In the genomic region with DNA sequence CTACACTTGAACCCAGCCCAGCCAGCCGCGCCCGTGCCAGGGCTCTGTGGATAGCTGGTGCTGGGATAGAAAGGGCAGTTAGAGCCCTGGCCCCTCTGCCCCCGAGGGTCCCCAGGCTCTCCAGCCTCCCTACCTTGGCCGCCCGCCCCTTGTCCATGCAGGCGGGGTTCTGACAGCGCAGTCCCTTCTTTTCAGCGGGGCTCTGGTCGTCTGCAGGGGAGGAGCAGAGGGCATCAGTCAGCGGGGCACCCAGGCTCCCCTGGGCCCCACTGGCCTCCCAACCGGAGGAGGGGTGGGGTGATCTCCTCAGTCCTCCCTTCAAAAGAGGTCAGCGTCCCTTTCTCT, we compare ENCODE assay signal across 10 cellular contexts. TPM values are rescaled to one million over a fixed set of nuclear protein-coding genes. Genes with fewer than 3 reads are reported as not detected.
DNase-seq lines count a peak whose midpoint lies in the region; ATAC-seq, FAIRE-seq and TF ChIP-seq lines count a peak whose summit lies in the region.
"Had no signal": no experiment of that assay in that cellular context is flagged by ENCODE, and none has a peak within 500 bp of the region (broad histone marks: within the 10 kb centered on the region; RNA-seq: fewer than 3 reads in every experiment).

No MANE protein-coding gene starts in this region.

- no peak overlapping the region for H3K18ac ChIP-seq in mesenchymal stem cell (ENCODE audit: low read depth in 1 of 2, low read length in 2 of 2)

- H3K79me1 ChIP-seq in mesenchymal stem cell (replicated peaks; ENCODE audit: low read length, poor library complexity, severe bottlenecking) = peaks cover 17% of the 10 kb centered on the region

- peak in 1 of 2 experiments; percentile 10; a peak in 2 of 6 replicates for ATAC-seq in A549
- no peak for ATAC-seq in GM18505 (IDR thresholded peaks at IDR 0.05; ENCODE audit: unreplicated experiment)
- no peak for ATAC-seq in activated CD4-positive, CD25-positive, alpha-beta regulatory T cell treated with anti-CD3 and anti-CD28 coated beads, Interleukin-2, amount 50 U/mL, for 24 hours

- H3K27ac ChIP-seq in A549 (peak overlapping the region in 1 of 2 experiments; percentile 90; a peak in 3 of 6 replicates), HEK293 (ENCODE audit: extremely low read depth, low read depth, low read length) (no peak overlapping the region), mesenchymal stem cell (ENCODE audit: low read length, poor library complexity, severe bottlenecking) (no peak overlapping the region), transverse colon (peak overlapping the region in 1 of 4 donors; percentile 42)

- no peak overlapping the region for H3K27ac Mint-ChIP-seq in chondrocyte (ENCODE audit: unreplicated experiment)

- no peak overlapping the region for H2AK5ac ChIP-seq in mesenchymal stem cell (ENCODE audit: low read length, severe bottlenecking)

- TF ChIP-seq POLR2A in A549 (IDR thresholded peaks at IDR 0.05; ENCODE audit: low read length) (no peak), GM18505 (IDR thresholded peaks at IDR 0.05; ENCODE audit: borderline replicate concordance, extremely low read depth, insufficient read depth, insufficient read length) (no peak), transverse colon (IDR thresholded peaks at IDR 0.05) (no peak)

- no peak for FAIRE-seq in A549 (lab: Jason Lieb, UNC)

- intact Hi-C loops in transverse colon (cut with DNase I; ENCODE audit: low total_unique reads) = no loop called here

- H3K27me3 ChIP-seq in mesenchymal stem cell (ENCODE audit: control insufficient read depth in 1 of 2, insufficient read depth in 1 of 2, low read length in 2 of 2) (peaks cover 0 to 11% of the 10 kb centered on the region in 2 experiments), transverse colon (peaks cover 33% of the 10 kb centered on the region)

- H2BK12ac ChIP-seq in mesenchymal stem cell (ENCODE audit: low read length in 2 of 2) = peak overlapping the region in 1 of 2 experiments; percentile 25

- H3K36me3 ChIP-seq in HEK293 (ENCODE audit: control insufficient read depth in 2 of 2, insufficient read depth in 1 of 2, low read length in 2 of 2) (peaks cover 0 to 3% of the 10 kb centered on the region in 2 experiments; a peak in 1 of 3 replicates), mesenchymal stem cell (ENCODE audit: control insufficient read depth in 1 of 2, insufficient read depth in 2 of 2, low read depth in 1 of 2, low read length in 2 of 2) (peaks cover 0 to 6% of the 10 kb centered on the region in 2 experiments), transverse colon (no peaks in the 10 kb centered on the region)

- no peaks in the 10 kb centered on the region for H3K9me3 Mint-ChIP-seq in chondrocyte (ENCODE audit: low read depth)

- H3K4me3 Mint-ChIP-seq in chondrocyte (ENCODE audit: unreplicated experiment) = peak overlapping the region; percentile 75

- H3K9ac ChIP-seq in mesenchymal stem cell (ENCODE audit: low read length) = peak overlapping the region; percentile 78

- H3K36me3 Mint-ChIP-seq in chondrocyte (ENCODE audit: low read depth) = no peaks in the 10 kb centered on the region

- peak overlapping the region; percentile 45 for H4K8ac ChIP-seq in mesenchymal stem cell (ENCODE audit: low read length)

- H3K4me1 Mint-ChIP-seq in chondrocyte (ENCODE audit: low read depth) = peaks cover 60% of the 10 kb centered on the region

- no peak overlapping the region for H3K14ac ChIP-seq in mesenchymal stem cell (ENCODE audit: low read length in 2 of 2)

- no peaks in the 10 kb centered on the region for H3K9me3 ChIP-seq in A549
- no peaks in the 10 kb centered on the region for H3K9me3 ChIP-seq in HEK293 (ENCODE audit: control insufficient read depth, insufficient read depth, low read depth, low read length)
- H3K9me3 ChIP-seq in mesenchymal stem cell (ENCODE audit: control insufficient read depth, low read length) = no peaks in the 10 kb centered on the region
- no peaks in the 10 kb centered on the region for H3K9me3 ChIP-seq in transverse colon

- no peak overlapping the region for H3K23ac ChIP-seq in mesenchymal stem cell (ENCODE audit: low read length in 2 of 2)

- POLR2A ChIA-PET in A549 (lab: Yijun Ruan, JAX) (no interaction called here), HEK293 (lab: Yijun Ruan, JAX) (no interaction called here)

- TF ChIP-seq CTCF in A549 (IDR thresholded peaks at IDR 0.05) (no peak), HEK293 (tag by site-specific recombination; IDR thresholded peaks at IDR 0.05) (no peak), chondrocyte (IDR thresholded peaks at IDR 0.05) (no peak), transverse colon (IDR thresholded peaks at IDR 0.05) (no peak)

- peak overlapping the region; percentile 78 for H4K91ac ChIP-seq in mesenchymal stem cell (ENCODE audit: low read length)

- TF ChIP-seq EP300 in A549 (IDR thresholded peaks at IDR 0.05) (no peak), transverse colon (IDR thresholded peaks at IDR 0.05; ENCODE audit: low read depth) (no peak)

- in situ Hi-C loops in transverse colon (cut with MboI; ENCODE audit: low pct_ligation_motif_present in 1 of 4, low pct_unique_long_range_greater_than_20kb in 1 of 4, low sequenced_read_pairs in 3 of 4) = loop anchor here in 3 of 4 donors (25.0 kb wide), 1 partner anchor 141 kb away; no protein-coding TSS in a partner anchor

- H3K4me2 ChIP-seq in A549 = peak overlapping the region; percentile 98
- peak overlapping the region; percentile 94 for H3K4me2 ChIP-seq in mesenchymal stem cell (ENCODE audit: low read length, poor library complexity, severe bottlenecking)

- 42% methylated on average over 4 of the region's 13 CpGs for WGBS in A549 (ENCODE audit: missing lambda C conversion rate)
- WGBS in mesenchymal stem cell = 34% methylated on average over 13 of the region's 13 CpGs
- WGBS in transverse colon (ENCODE audit: low coverage in 1 of 2), 2 donors = 14 to 73% methylated on average over 3 to 12 of the region's 13 CpGs

- H3K4me3 ChIP-seq in A549 (peak overlapping the region; percentile 66; the same call in 2 of the 3 replicates), HEK293 (ENCODE audit: low read depth, low read length) (no peak overlapping the region), mesenchymal stem cell (ENCODE audit: insufficient read depth in 1 of 2, low read depth in 1 of 2, low read length in 2 of 2) (peak overlapping the region; percentile 29 to 78), transverse colon (peak overlapping the region in 2 of 4 donors; percentile 50 to 60)

- H3K4me1 ChIP-seq in A549 (peaks cover 20% of the 10 kb centered on the region), HEK293 (ENCODE audit: control insufficient read depth, insufficient read depth, low read length) (no peaks in the 10 kb centered on the region), mesenchymal stem cell (ENCODE audit: control insufficient read depth, insufficient read depth, low read depth, low read length) (peaks cover 42% of the 10 kb centered on the region), transverse colon (peaks cover 10 to 22% (median 16%) of the 10 kb centered on the region in 4 donors)

- H2AFZ ChIP-seq in mesenchymal stem cell (ENCODE audit: low read depth, low read length) = no peak overlapping the region

- H2BK5ac ChIP-seq in mesenchymal stem cell (ENCODE audit: low read depth, low read length, poor library complexity, severe bottlenecking) = no peak overlapping the region

- peak overlapping the region in 1 of 2 experiments; percentile 30 for H3K4ac ChIP-seq in mesenchymal stem cell (ENCODE audit: low read depth in 1 of 2, low read length in 2 of 2)

- H2BK15ac ChIP-seq in mesenchymal stem cell (ENCODE audit: low read depth, poor library complexity, severe bottlenecking) = no peak overlapping the region

- CTCF ChIA-PET in A549 (lab: Yijun Ruan, JAX) (interaction anchor here (1.3 kb wide), 1 partner anchor 250 kb away, joined by 4 read pairs; no protein-coding TSS in a partner anchor), HEK293 (lab: Yijun Ruan, JAX) (no interaction called here)

- no peaks in the 10 kb centered on the region for H3K27me3 Mint-ChIP-seq in chondrocyte (ENCODE audit: low read depth)

- no peak for DNase-seq in A549 (ENCODE audit: low read depth in 1 of 2, low spot score in 1 of 2)
- DNase-seq in chondrocyte (ENCODE audit: low spot score) = no peak
- DNase-seq in mesenchymal stem cell = no peak
- DNase-seq in transverse colon = no peak
- DNase-seq in NCI-H69 (lab: John Stamatoyannopoulos, UW) = no peak
- DNase-seq: activated CD4-positive, CD25-positive, alpha-beta regulatory T cell had no signal

- no peak overlapping the region for H2BK120ac ChIP-seq in mesenchymal stem cell (ENCODE audit: low read depth, low read length)

- no peak for TF ChIP-seq RAD21 in A549 (conservative IDR thresholded peaks at IDR 0.05 in 1 of 2, IDR thresholded peaks at IDR 0.05 in 1 of 2)

RNA-seq across cellular contexts. Expression of gene PLEKHG5, which starts 4.9 kb away (rescaled TPM):
- polyA plus RNA-seq in A549 (2011; rRNA removed) = 0.75 and 0.84 TPM in 2 replicates
- 1.1 and 1.6 TPM in 2 replicates for polyA plus RNA-seq in A549 (2012; cell fraction: cytosol; rRNA removed)
- 7.2 and 9.2 TPM in 2 replicates for polyA plus RNA-seq in A549 (2012; cell fraction: nucleus; rRNA removed)
- 2.4 to 3.4 TPM (median 3.1 TPM) in 3 replicates for polyA plus RNA-seq in A549 (2017; fragmentation: RNase III; extraction: RNeasy Plus Mini Kit Qiagen cat#74134 plus additional on column Dnase treatment)
- polyA minus RNA-seq in A549 (2011; rRNA and poly(A)+ RNA removed) = 0.62 and 0.83 TPM in 2 replicates
- 32.4 to 50.5 TPM (median 33.6 TPM) in 3 replicates for total RNA-seq in chondrocyte
- 6.5 TPM for polyA plus RNA-seq in mesenchymal stem cell (2013, experiment 1 of 2)
- polyA plus RNA-seq in mesenchymal stem cell (2013, experiment 2 of 2) = 6.7 TPM
- 10 to 100 TPM; 17.9 to 42.7 (median 37.1) TPM for total RNA-seq in transverse colon

RNA-seq across cellular contexts. Expression of gene TNFRSF25, which starts 30.4 kb away (rescaled TPM):
- polyA plus RNA-seq in A549 (2011; rRNA removed) = 0.65 and 0.85 TPM in 2 replicates
- 2.1 and 2.6 TPM in 2 replicates for polyA plus RNA-seq in A549 (2012; cell fraction: cytosol; rRNA removed)
- polyA plus RNA-seq in A549 (2012; cell fraction: nucleus; rRNA removed) = 23.2 and 24.6 TPM in 2 replicates
- polyA plus RNA-seq in A549 (2017; fragmentation: RNase III; extraction: RNeasy Plus Mini Kit Qiagen cat#74134 plus additional on column Dnase treatment) = 3.0 to 4.5 TPM (median 3.4 TPM) in 3 replicates
- polyA minus RNA-seq in A549 (2011; rRNA and poly(A)+ RNA removed) = 0.04 and 0.83 TPM in 2 replicates
- 20.1 to 32.4 TPM (median 21.4 TPM) in 3 replicates for total RNA-seq in chondrocyte
- polyA plus RNA-seq in mesenchymal stem cell (2013, experiment 1 of 2) = 2.9 TPM
- polyA plus RNA-seq in mesenchymal stem cell (2013, experiment 2 of 2) = 2.4 TPM
- 10 to 100 TPM; 38.9 to 55.3 (median 45.0) TPM for total RNA-seq in transverse colon

RNA-seq across cellular contexts. Expression of gene NOL9, which starts 58.0 kb away (rescaled TPM):
- polyA plus RNA-seq in A549 (2011; rRNA removed) (19.0 and 19.3 TPM in 2 replicates), A549 (2017; fragmentation: RNase III; extraction: RNeasy Plus Mini Kit Qiagen cat#74134 plus additional on column Dnase treatment) (4.4 to 6.4 TPM (median 4.8 TPM) in 3 replicates)
- 5.8 and 7.0 TPM in 2 replicates for polyA plus RNA-seq in A549 (2012; cell fraction: cytosol; rRNA removed)
- polyA plus RNA-seq in A549 (2012; cell fraction: nucleus; rRNA removed) = 8.7 and 13.5 TPM in 2 replicates
- polyA minus RNA-seq in A549 (2011; rRNA and poly(A)+ RNA removed) = 22.4 and 25.7 TPM in 2 replicates
- total RNA-seq in chondrocyte (24.0 to 32.3 TPM (median 27.0 TPM) in 3 replicates), transverse colon (10 to 100 TPM in 2 of 4 donors, 1 to 10 TPM in 2; 8.0 to 30.0 (median 13.8) TPM)
- 7.3 TPM for polyA plus RNA-seq in mesenchymal stem cell (2013, experiment 1 of 2)
- polyA plus RNA-seq in mesenchymal stem cell (2013, experiment 2 of 2) = 7.3 TPM

RNA-seq across cellular contexts. Expression of gene TAS1R1, which starts 58.8 kb away (rescaled TPM):
- not detected in 2 replicates for polyA plus RNA-seq in A549 (2011; rRNA removed)
- polyA plus RNA-seq in A549 (2012; cell fraction: cytosol; rRNA removed) = 0.03 TPM in 1 of 2 replicates, not detected in the other
- polyA plus RNA-seq in A549 (2012; cell fraction: nucleus; rRNA removed) = 0.02 and 0.07 TPM in 2 replicates
- 0.04 TPM in 1 of 3 replicates, not detected in the others for polyA plus RNA-seq in A549 (2017; fragmentation: RNase III; extraction: RNeasy Plus Mini Kit Qiagen cat#74134 plus additional on column Dnase treatment)
- polyA minus RNA-seq in A549 (2011; rRNA and poly(A)+ RNA removed) = not detected in 2 replicates
- not detected in 3 replicates for total RNA-seq in chondrocyte
- not detected for polyA plus RNA-seq in mesenchymal stem cell (2013, experiment 1 of 2)
- not detected for polyA plus RNA-seq in mesenchymal stem cell (2013, experiment 2 of 2)
- total RNA-seq in transverse colon = under 1 TPM in 1 of 4 donors, not detected in 3; 0.48 TPM
- total RNA-seq: urinary bladder had no signal
